In genomic region chr15:67771201-67771600, GRCh38 we compare ENCODE assay signal across 16 cellular contexts.
"Had no signal": no experiment of that assay in that cellular context is flagged by ENCODE, and none has a peak within 500 bp of the region (broad histone marks: within the 10 kb centered on the region; RNA-seq: fewer than 3 reads in every experiment).

No MANE protein-coding gene starts in this region.

- DNase-seq: activated B cell treated with CpG ODN at 0.5 μM for 24 hours; activated CD4-positive, alpha-beta T cell treated with anti-CD3 and anti-CD28 coated beads, Interleukin-2, amount 10 ng/mL, durations not matched to agents 7 days and 5 days; activated CD8-positive, alpha-beta memory T cell treated with anti-CD3 and anti-CD28 coated beads for 24 hours; activated naive CD4-positive, alpha-beta T cell treated with anti-CD3 and anti-CD28 coated beads, Interleukin-2, amount 50 U/mL, for 16 hours; cortex of kidney; erythroblast; left cardiac atrium; mucosa of descending colon; nephron progenitor cell; stimulated activated CD4-positive, alpha-beta T cell treated with anti-CD3 and anti-CD28 coated beads, Interleukin-4, amount 100 ng/mL, for 24 hours; T1000; testis had no signal

- H3K9me3 ChIP-seq: mucosa of descending colon, testis had no signal

- H3K4me1 ChIP-seq: testis had no signal

- ATAC-seq: mucosa of descending colon had no signal

- H3K36me3 Mint-ChIP-seq: brain had no signal

- H3K4me3 ChIP-seq: mucosa of descending colon, testis had no signal

- H3K27ac Mint-ChIP-seq: activated B cell treated with CpG ODN at 0.5 μM for 24 hours; activated CD4-positive, alpha-beta T cell treated with anti-CD3 and anti-CD28 coated beads, Interleukin-2, amount 10 ng/mL, durations not matched to agents 7 days and 5 days; activated T-helper 2 cell treated with anti-CD3 and anti-CD28 coated beads, Interferon-gamma antibody, Interleukin-2, Interleukin-4, amounts not matched to agents 10 μg/mL and 5 μg/mL and 100 μg/mL, durations not matched to agents 14 hours and 24 hours and 36 hours; nephron progenitor cell; stimulated activated naive CD8-positive, alpha-beta T cell treated with anti-CD3 and anti-CD28 coated beads, Interleukin-15, Interleukin-2, amounts not matched to agents 100 ng/mL and 50 ng/mL, for 24 hours had no signal

- H3K9me3 Mint-ChIP-seq: activated B cell treated with CpG ODN at 0.5 μM for 24 hours; activated CD4-positive, alpha-beta T cell treated with anti-CD3 and anti-CD28 coated beads, Interleukin-2, amount 10 ng/mL, durations not matched to agents 7 days and 5 days; activated T-helper 2 cell treated with anti-CD3 and anti-CD28 coated beads, Interferon-gamma antibody, Interleukin-2, Interleukin-4, amounts not matched to agents 10 μg/mL and 5 μg/mL and 100 μg/mL, durations not matched to agents 14 hours and 24 hours and 36 hours; brain; central memory CD8-positive, alpha-beta T cell; nephron progenitor cell; stimulated activated naive CD8-positive, alpha-beta T cell treated with anti-CD3 and anti-CD28 coated beads, Interleukin-15, Interleukin-2, amounts not matched to agents 100 ng/mL and 50 ng/mL, for 24 hours had no signal

- H3K27ac ChIP-seq: testis had no signal

- H3K27me3 ChIP-seq: testis had no signal
